Comparison of ENCODE assay signal across 8 cellular contexts in the genomic region with DNA sequence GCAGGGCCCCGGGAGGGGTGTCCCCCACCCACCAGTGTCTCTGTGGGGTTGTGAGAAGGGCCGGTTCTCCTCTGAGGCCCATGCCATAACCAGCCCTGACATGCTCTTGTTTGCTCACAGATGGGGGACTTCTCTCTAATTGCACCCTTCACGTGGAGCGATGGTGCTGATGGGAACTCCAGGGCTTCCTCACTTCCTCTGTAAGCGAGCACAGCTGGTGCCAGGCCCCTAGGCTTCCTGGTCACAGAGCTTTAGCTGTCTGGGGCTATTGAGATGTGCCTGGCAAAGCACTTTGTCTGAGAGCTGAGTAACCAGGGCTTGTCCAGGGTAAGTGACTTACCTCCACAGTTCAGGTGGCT. TPM values are rescaled to one million over a fixed set of nuclear protein-coding genes. Genes with fewer than 3 reads are reported as not detected.
DNase-seq lines count a peak whose midpoint lies in the region; ATAC-seq and TF ChIP-seq lines count a peak whose summit lies in the region.
"Had no signal": no experiment of that assay in that cellular context is flagged by ENCODE, and none has a peak within 500 bp of the region (broad histone marks: within the 10 kb centered on the region; RNA-seq: fewer than 3 reads in every experiment).

No MANE protein-coding gene starts in this region.

- no peaks in the 10 kb centered on the region for H3K36me3 ChIP-seq in osteoblast (ENCODE audit: insufficient read depth, low read length)

- H3K79me2 ChIP-seq in osteoblast (ENCODE audit: insufficient read depth, low read length): peaks cover 75% of the 10 kb centered on the region

- peak; percentile 12 for DNase-seq in NCI-H1694 (lab: John Stamatoyannopoulos, UW)
- DNase-seq in left colon: no peak
- DNase-seq in osteoblast (ENCODE audit: insufficient read length, low spot score, missing footprints): no peak
- DNase-seq: NCI-H1092 had no signal

- no peaks in the 10 kb centered on the region for H3K4me1 ChIP-seq in osteoblast (ENCODE audit: insufficient read depth, low read length)

- no peak overlapping the region for H3K4me3 ChIP-seq in osteoblast (ENCODE audit: insufficient read depth, low read length)

- no peaks in the 10 kb centered on the region for H3K9me3 ChIP-seq in osteoblast (ENCODE audit: low read depth, low read length)

- no peaks in the 10 kb centered on the region for H3K27me3 ChIP-seq in osteoblast (ENCODE audit: insufficient read depth, low read length)

- no peak for TF ChIP-seq CTCF in osteoblast (IDR thresholded peaks at IDR 0.05; ENCODE audit: extremely low read depth, low read depth, low read length)

- H3K4me2 ChIP-seq in osteoblast (ENCODE audit: insufficient read depth, low read length): no peak overlapping the region

- peak; percentile 68 for ATAC-seq in GM18511 (IDR thresholded peaks at IDR 0.05; ENCODE audit: unreplicated experiment)
- ATAC-seq in GM21529 (IDR thresholded peaks at IDR 0.05; ENCODE audit: unreplicated experiment): peak; percentile 56
- ATAC-seq in left colon: peak; percentile 24
- no peak for ATAC-seq in GM21619 (IDR thresholded peaks at IDR 0.05; ENCODE audit: unreplicated experiment)
- no peak for ATAC-seq in HG03354 (IDR thresholded peaks at IDR 0.05; ENCODE audit: poor library complexity, severe bottlenecking, unreplicated experiment)

- no peak overlapping the region for H3K27ac ChIP-seq in osteoblast (ENCODE audit: low read depth, low read length)

- peaks cover 50% of the 10 kb centered on the region for H4K20me1 ChIP-seq in osteoblast (ENCODE audit: insufficient read depth, low read length)

- intact Hi-C loops in left colon (cut with DNase I, micrococcal nuclease): no loop called here

- H2AFZ ChIP-seq in osteoblast (ENCODE audit: low read length): no peak overlapping the region

RNA-seq across cellular contexts. Expression of a gene that starts 36.4 kb away (rescaled TPM):
- 10 to 100 TPM; 21.3 to 22.9 TPM for total RNA-seq in left colon
- total RNA-seq in osteoblast: 14.8 and 15.0 TPM in 2 replicates

Comparison
In these comparisons a context has a peak if more than half of its experiments do, and no peak if none do; other contexts are left out.
1. ATAC-seq: peak in GM18511 (single experiment), GM21529 (single experiment) and left colon (single experiment); none in GM21619 (single experiment) and HG03354 (single experiment).